Comparison of ENCODE assay signal across 7 cellular contexts in genomic region chr16:81095953-81096714, GRCh38. TPM values are rescaled to one million over a fixed set of nuclear protein-coding genes. Genes with fewer than 3 reads are reported as not detected.
A peak's percentile ranks its signal among the peaks of the same experiment; 100 is the strongest.
DNase-seq lines count a peak whose midpoint lies in the region; ATAC-seq and TF ChIP-seq lines count a peak whose summit lies in the region.

Gene GCSH, minus strand, starts transcription at chr16:81096395. Its CDS starts 117 bp downstream, at chr16:81096278.

- H3K4me2 ChIP-seq in hepatocyte, result peak within 1 kb of the TSS; percentile 90

- no peaks in the 10 kb centered on the region for H3K27me3 ChIP-seq in hepatocyte

- H3K4me3 ChIP-seq in astrocyte of the spinal cord (ENCODE audit: low read depth, low read length) (peak within 1 kb of the TSS; percentile 69), hepatocyte (peak within 1 kb of the TSS; percentile 80)

- peaks cover 36% of the 10 kb centered on the region for H3K79me2 ChIP-seq in hepatocyte

- TF ChIP-seq CTCF in astrocyte of the spinal cord (IDR thresholded peaks at IDR 0.05; ENCODE audit: low read depth, low read length), result no peak
- TF ChIP-seq CTCF in hepatocyte (IDR thresholded peaks at IDR 0.05; ENCODE audit: poor library complexity), result no peak

- peak; percentile 98 for ATAC-seq in GM18502 (IDR thresholded peaks at IDR 0.05; ENCODE audit: poor library complexity, unreplicated experiment)
- ATAC-seq in HG02973 (IDR thresholded peaks at IDR 0.05; ENCODE audit: unreplicated experiment), result peak; percentile 97

- peak within 1 kb of the TSS; percentile 91 for H2AFZ ChIP-seq in hepatocyte

- H3K9me2 ChIP-seq in hepatocyte (replicated peaks; ENCODE audit: insufficient read depth), result no peaks in the 10 kb centered on the region

- H3K27ac ChIP-seq in hepatocyte, result peak within 1 kb of the TSS; percentile 90

- H3K9me3 ChIP-seq in hepatocyte (ENCODE audit: low read depth), result no peaks in the 10 kb centered on the region

- WGBS in hepatocyte (ENCODE audit: low lambda C conversion rate, missing lambda C conversion rate), result 7% methylated on average over 40 of the region's 83 CpGs

- no peaks in the 10 kb centered on the region for H3K36me3 ChIP-seq in hepatocyte (replicated peaks; ENCODE audit: insufficient read depth, low read depth)

- in situ Hi-C loops in astrocyte of the spinal cord (cut with HindIII; ENCODE audit: low sequenced_read_pairs), result no loop called here

- H3K4me1 ChIP-seq in hepatocyte (ENCODE audit: insufficient read depth), result peaks cover 4% of the 10 kb centered on the region

- H4K20me1 ChIP-seq in hepatocyte (ENCODE audit: insufficient read depth, poor library complexity, severe bottlenecking), result no peaks in the 10 kb centered on the region

- DNase-seq in NCI-H2029 (lab: John Stamatoyannopoulos, UW) (peak; percentile 91), T1000 (lab: John Stamatoyannopoulos, UW) (peak; percentile 95), astrocyte of the spinal cord (ENCODE audit: low read depth, low spot score) (peak; percentile 99), hepatocyte (ENCODE audit: low spot score) (peak; percentile 99), renal cortical epithelial cell (ENCODE audit: low read depth) (peak; percentile 95)

RNA-seq across cellular contexts. Expression of gene GCSH, which starts in this region (rescaled TPM):
- total RNA-seq in hepatocyte (44.3 and 53.6 TPM in 2 replicates), renal cortical epithelial cell (14.6 and 27.8 TPM in 2 replicates)
- 71.7 and 83.1 TPM in 2 replicates for polyA plus RNA-seq in hepatocyte

Comparison
In these comparisons a context has a peak if more than half of its experiments do, and no peak if none do; other contexts are left out.
1. Peak in every context shown above with its lines: DNase-seq, ATAC-seq, H3K4me3 ChIP-seq and H3K27ac ChIP-seq.